14 cellular contexts compared by ENCODE assay signal in the genomic region with DNA sequence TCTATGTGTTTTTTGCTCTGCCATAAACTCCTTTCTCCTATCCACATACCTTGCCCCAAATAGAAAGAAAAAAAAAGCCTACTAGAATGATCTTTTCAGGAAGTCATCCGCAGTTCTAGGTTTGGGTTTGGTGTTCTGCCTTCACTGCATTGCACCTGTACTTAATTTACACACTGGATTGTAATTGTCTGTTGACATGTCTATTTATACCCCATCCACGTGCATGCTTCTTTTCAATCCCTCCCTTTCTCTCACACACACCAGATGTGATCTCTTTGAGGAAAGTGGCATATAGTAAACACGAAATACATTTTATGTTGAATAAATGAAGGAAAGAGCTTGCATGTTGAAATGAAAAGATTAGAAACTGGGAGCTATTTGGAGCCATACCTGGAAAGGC.
"Had no signal": no experiment of that assay in that cellular context is flagged by ENCODE, and none has a peak within 500 bp of the region (broad histone marks: within the 10 kb centered on the region; RNA-seq: fewer than 3 reads in every experiment).

No MANE protein-coding gene starts in this region.

- H3K9me3 Mint-ChIP-seq: endodermal cell had no signal

- ATAC-seq: activated CD8-positive, alpha-beta T cell treated with anti-CD3 and anti-CD28 coated beads, Interleukin-2, amount 10 ng/mL, durations not matched to agents 7 days and 5 days; activated naive CD4-positive, alpha-beta T cell treated with anti-CD3 and anti-CD28 coated beads, Interleukin-2, amount 50 U/mL, for 72 hours; left lobe of liver; naive thymus-derived CD4-positive, alpha-beta T cell; stimulated activated naive CD8-positive, alpha-beta T cell treated with anti-CD3 and anti-CD28 coated beads, Interleukin-15, amount 100 ng/mL, for 72 hours; upper lobe of right lung had no signal

- H3K27me3 Mint-ChIP-seq: activated CD4-positive, alpha-beta T cell treated with anti-CD3 and anti-CD28 coated beads, Interleukin-2, amount 10 ng/mL, durations not matched to agents 24 days and 14 days; naive thymus-derived CD4-positive, alpha-beta T cell; stimulated activated naive CD8-positive, alpha-beta T cell treated with anti-CD3 and anti-CD28 coated beads, Interleukin-15, amount 100 ng/mL, for 72 hours had no signal

- H3K36me3 Mint-ChIP-seq: activated naive CD4-positive, alpha-beta T cell treated with anti-CD3 and anti-CD28 coated beads, Interleukin-2, amount 50 U/mL, for 72 hours; naive thymus-derived CD4-positive, alpha-beta T cell had no signal

- H3K4me3 Mint-ChIP-seq: activated CD4-positive, alpha-beta T cell treated with anti-CD3 and anti-CD28 coated beads, Interleukin-2, amount 10 ng/mL, durations not matched to agents 24 days and 14 days; activated CD8-positive, alpha-beta T cell treated with anti-CD3 and anti-CD28 coated beads, Interleukin-2, amount 10 ng/mL, durations not matched to agents 7 days and 5 days; endodermal cell; naive thymus-derived CD4-positive, alpha-beta T cell; stimulated activated naive CD8-positive, alpha-beta T cell treated with anti-CD3 and anti-CD28 coated beads, Interleukin-15, amount 100 ng/mL, for 72 hours had no signal

- DNase-seq: activated CD4-positive, alpha-beta T cell treated with anti-CD3 and anti-CD28 coated beads, Interleukin-2, amount 10 ng/mL, durations not matched to agents 24 days and 14 days; activated CD4-positive, CD25-positive, alpha-beta regulatory T cell; activated CD8-positive, alpha-beta memory T cell treated with anti-CD3 and anti-CD28 coated beads, Interleukin-2, amount 50 U/mL, for 4 hours; activated CD8-positive, alpha-beta T cell treated with anti-CD3 and anti-CD28 coated beads, Interleukin-2, amount 10 ng/mL, durations not matched to agents 7 days and 5 days; activated effector memory CD4-positive, alpha-beta T cell treated with anti-CD3 and anti-CD28 coated beads, Interleukin-2, amount 50 U/mL, for 16 hours; activated T-cell treated with anti-CD3 and anti-CD28 coated beads, Interleukin-2, amount 50 U/mL, for 48 hours; endodermal cell; naive thymus-derived CD4-positive, alpha-beta T cell; stimulated activated CD4-positive, alpha-beta T cell treated with anti-CD3 and anti-CD28 coated beads, Interleukin-1b, Interleukin-23, amount 100 ng/mL, for 48 hours; stimulated activated naive CD8-positive, alpha-beta T cell treated with anti-CD3 and anti-CD28 coated beads, Interleukin-15, amount 100 ng/mL, for 72 hours; upper lobe of right lung had no signal

- H3K27ac ChIP-seq: cardiac muscle cell, upper lobe of right lung had no signal

- H3K4me3 ChIP-seq: cardiac muscle cell, upper lobe of right lung had no signal

- H3K9me3 ChIP-seq: upper lobe of right lung had no signal

- H3K27me3 ChIP-seq: cardiac muscle cell, upper lobe of right lung had no signal

- H3K4me1 ChIP-seq: upper lobe of right lung had no signal

- H3K4me1 Mint-ChIP-seq: activated CD4-positive, alpha-beta T cell treated with anti-CD3 and anti-CD28 coated beads, Interleukin-2, amount 10 ng/mL, durations not matched to agents 24 days and 14 days; naive thymus-derived CD4-positive, alpha-beta T cell; stimulated activated naive CD8-positive, alpha-beta T cell treated with anti-CD3 and anti-CD28 coated beads, Interleukin-15, amount 100 ng/mL, for 72 hours had no signal

- H3K36me3 ChIP-seq: cardiac muscle cell, upper lobe of right lung had no signal

- H3K27ac Mint-ChIP-seq: activated CD4-positive, alpha-beta T cell treated with anti-CD3 and anti-CD28 coated beads, Interleukin-2, amount 10 ng/mL, durations not matched to agents 24 days and 14 days; activated CD8-positive, alpha-beta T cell treated with anti-CD3 and anti-CD28 coated beads, Interleukin-2, amount 10 ng/mL, durations not matched to agents 7 days and 5 days; activated naive CD4-positive, alpha-beta T cell treated with anti-CD3 and anti-CD28 coated beads, Interleukin-2, amount 50 U/mL, for 72 hours; endodermal cell; naive thymus-derived CD4-positive, alpha-beta T cell; stimulated activated naive CD8-positive, alpha-beta T cell treated with anti-CD3 and anti-CD28 coated beads, Interleukin-15, amount 100 ng/mL, for 72 hours had no signal
